In the genomic region with DNA sequence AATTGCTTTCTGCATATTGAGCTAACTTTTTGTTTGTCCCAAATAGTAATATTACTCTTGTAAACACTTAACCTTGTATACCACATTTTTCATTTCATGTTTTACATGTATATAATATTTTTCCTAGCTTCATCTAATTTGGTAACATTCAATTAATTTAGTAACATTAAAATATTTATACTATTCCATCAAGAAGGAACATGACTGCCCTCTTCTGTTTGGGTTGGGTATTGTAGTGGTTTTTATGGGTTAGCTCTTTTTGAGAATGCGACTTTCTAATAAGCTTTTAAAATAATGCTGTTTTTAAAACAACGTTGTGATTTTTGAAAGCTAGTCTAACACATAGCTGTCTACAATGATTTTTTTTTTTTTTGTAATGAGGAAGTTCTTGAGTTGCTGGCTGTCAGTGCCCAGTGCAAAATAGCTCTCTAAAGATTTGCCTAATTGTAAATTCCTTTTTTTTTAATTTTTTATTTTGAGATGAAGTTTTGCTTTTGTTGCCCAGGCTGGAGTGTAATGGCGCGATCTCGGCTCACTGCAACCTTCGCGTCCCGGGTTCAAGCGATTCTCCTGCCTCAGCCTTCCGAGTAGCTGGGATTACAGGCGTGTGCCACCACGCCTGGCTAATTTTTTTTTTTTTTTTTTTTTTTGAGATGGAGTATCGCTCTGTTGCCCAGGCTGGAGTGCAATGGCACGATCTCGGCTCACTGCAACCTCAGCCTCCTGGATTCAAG, we compare ENCODE assay signal across 8 cellular contexts. TPM values are rescaled to one million over a fixed set of nuclear protein-coding genes. Genes with fewer than 3 reads are reported as not detected.
DNase-seq lines count a peak whose midpoint lies in the region; TF ChIP-seq lines count a peak whose summit lies in the region.
"Not testable (repeated sequence)": the region's sequence is repeated elsewhere in the genome, so short reads cannot be mapped to it uniquely, and the experiment has no call there.

No MANE protein-coding gene starts in this region.

- peaks cover 58% of the 10 kb centered on the region for H3K36me3 Mint-ChIP-seq in activated CD4-positive, alpha-beta T cell treated with anti-CD3 and anti-CD28 coated beads, Interleukin-2, amount 10 ng/mL, durations not matched to agents 24 days and 14 days (ENCODE audit: low read depth)
- H3K36me3 Mint-ChIP-seq in progenitor cell of endocrine pancreas (ENCODE audit: insufficient read depth) = peaks cover 26% of the 10 kb centered on the region

- H2AFZ ChIP-seq in OCI-LY1 (ENCODE audit: low read length) = not testable (repeated sequence)

- not testable (repeated sequence) for H4K20me1 ChIP-seq in OCI-LY1 (ENCODE audit: insufficient read depth, low read length)

- not testable (repeated sequence) for H3K9me2 ChIP-seq in OCI-LY1 (ENCODE audit: low read depth, low read length)

- H3K79me2 ChIP-seq in OCI-LY1 (ENCODE audit: insufficient read depth, low read length) = not testable (repeated sequence)

- not testable (repeated sequence) for H3F3A ChIP-seq in OCI-LY1 (ENCODE audit: insufficient read depth, low read length)

- H3K4me2 ChIP-seq in OCI-LY1 (ENCODE audit: low read length) = not testable (repeated sequence)

- H3K9ac ChIP-seq in OCI-LY1 (ENCODE audit: low read length); colonic mucosa (ENCODE audit: low read depth in 2 of 2, low read length in 2 of 2): not testable (repeated sequence)

- not testable (repeated sequence) for H3K4me3 ChIP-seq in OCI-LY1 (ENCODE audit: low read depth, low read length, poor library complexity, severe bottlenecking); colonic mucosa

- H3K27ac Mint-ChIP-seq in activated CD4-positive, alpha-beta T cell treated with anti-CD3 and anti-CD28 coated beads, Interleukin-2, amount 10 ng/mL, durations not matched to agents 24 days and 14 days = not testable (repeated sequence)
- peak overlapping the region; percentile 56 for H3K27ac Mint-ChIP-seq in progenitor cell of endocrine pancreas

- H3K27me3 ChIP-seq in OCI-LY1 (ENCODE audit: insufficient read depth, low read length); colonic mucosa: not testable (repeated sequence)

- H3K9me3 ChIP-seq in OCI-LY1 (ENCODE audit: low read length); colonic mucosa: not testable (repeated sequence)

- peaks cover 52% of the 10 kb centered on the region for H3K4me1 Mint-ChIP-seq in activated CD4-positive, alpha-beta T cell treated with anti-CD3 and anti-CD28 coated beads, Interleukin-2, amount 10 ng/mL, durations not matched to agents 24 days and 14 days
- H3K4me1 Mint-ChIP-seq in progenitor cell of endocrine pancreas (ENCODE audit: low read depth) = peaks cover 17% of the 10 kb centered on the region

- H3K36me3 ChIP-seq in OCI-LY1 (ENCODE audit: insufficient read depth, low read length) = peaks cover 46% of the 10 kb centered on the region
- not testable (repeated sequence) for H3K36me3 ChIP-seq in colonic mucosa

- H3K27me3 Mint-ChIP-seq in activated CD4-positive, alpha-beta T cell treated with anti-CD3 and anti-CD28 coated beads, Interleukin-2, amount 10 ng/mL, durations not matched to agents 24 days and 14 days; progenitor cell of endocrine pancreas: not testable (repeated sequence)

- intact Hi-C loops in activated CD4-positive, alpha-beta T cell treated with anti-CD3 and anti-CD28 coated beads, Interleukin-2, amount 10 ng/mL, durations not matched to agents 24 days and 14 days (cut with micrococcal nuclease) = loop anchor here (1.0 kb wide), 1 partner anchor 101 kb away; no protein-coding TSS in a partner anchor
- intact Hi-C loops in colonic mucosa (cut with DNase I) = not testable (repeated sequence)

- H3K4me3 Mint-ChIP-seq in activated CD4-positive, alpha-beta T cell treated with anti-CD3 and anti-CD28 coated beads, Interleukin-2, amount 10 ng/mL, durations not matched to agents 24 days and 14 days = peak overlapping the region; percentile 29
- H3K4me3 Mint-ChIP-seq in progenitor cell of endocrine pancreas (ENCODE audit: low read depth) = not testable (repeated sequence)

- not testable (repeated sequence) for H3K9me3 Mint-ChIP-seq in activated CD4-positive, alpha-beta T cell treated with anti-CD3 and anti-CD28 coated beads, Interleukin-2, amount 10 ng/mL, durations not matched to agents 24 days and 14 days; progenitor cell of endocrine pancreas (ENCODE audit: low read depth)

- H3K4me1 ChIP-seq in OCI-LY1 (ENCODE audit: insufficient read depth, low read length, severe bottlenecking) = peaks cover 11% of the 10 kb centered on the region
- H3K4me1 ChIP-seq in colonic mucosa = not testable (repeated sequence)

- DNase-seq in AG20443 (ENCODE audit: low spot score) = peak; percentile 28
- peak; percentile 52 for DNase-seq in NCI-H1105 treated with DMSO at 0.1 percent for 48 hours (lab: John Stamatoyannopoulos, UW)
- DNase-seq in activated CD4-positive, alpha-beta T cell treated with anti-CD3 and anti-CD28 coated beads, Interleukin-2, amount 10 ng/mL, durations not matched to agents 24 days and 14 days = peak; percentile 87
- DNase-seq in colonic mucosa = peak; percentile 61
- DNase-seq in inferior parietal cortex (ENCODE audit: extremely low spot score) = peak; percentile 89
- not testable (repeated sequence) for DNase-seq in progenitor cell of endocrine pancreas (ENCODE audit: low spot score, unreplicated experiment)

- not testable (repeated sequence) for H3K27ac ChIP-seq in OCI-LY1 (ENCODE audit: low read depth, low read length, poor library complexity, severe bottlenecking); colonic mucosa

- TF ChIP-seq CTCF in GM12873 (IDR thresholded peaks at IDR 0.05; ENCODE audit: insufficient read depth, low read depth, low read length, missing control alignments) = peak; percentile 57
- peak; percentile 67 for TF ChIP-seq CTCF in OCI-LY1 (IDR thresholded peaks at IDR 0.05; ENCODE audit: low read length)
- TF ChIP-seq CTCF in colonic mucosa (IDR thresholded peaks at IDR 0.05) = peak; percentile 81
- TF ChIP-seq CTCF in progenitor cell of endocrine pancreas (IDR thresholded peaks at IDR 0.05; ENCODE audit: unreplicated experiment) = peak; percentile 85

RNA-seq across cellular contexts. Expression of a gene that starts 4.9 kb away (rescaled TPM):
- total RNA-seq in activated CD4-positive, alpha-beta T cell treated with anti-CD3 and anti-CD28 coated beads, Interleukin-2, amount 10 ng/mL, durations not matched to agents 24 days and 14 days = 403 and 404 TPM in 2 replicates
- 100 to 1,000 TPM; 193 to 227 TPM for total RNA-seq in colonic mucosa
- 210 and 211 TPM in 2 replicates for total RNA-seq in progenitor cell of endocrine pancreas
